ENCODE assay signal across 18 cellular contexts in genomic region chr2:9384521-9384920, GRCh38. TPM values are rescaled to one million over a fixed set of nuclear protein-coding genes. Genes with fewer than 3 reads are reported as not detected.
DNase-seq lines count a peak whose midpoint lies in the region; TF ChIP-seq lines count a peak whose summit lies in the region.
"Had no signal": no experiment of that assay in that cellular context is flagged by ENCODE, and none has a peak within 500 bp of the region (broad histone marks: within the 10 kb centered on the region; RNA-seq: fewer than 3 reads in every experiment).

No MANE protein-coding gene starts in this region.

- H3K36me3 ChIP-seq in subcutaneous abdominal adipose tissue (ENCODE audit: control insufficient read depth in 5 of 5, insufficient read depth in 5 of 5, low read length in 5 of 5), result peaks cover 3 to 70% (median 60%) of the 10 kb centered on the region in 5 donors

- CTCF ChIA-PET in RWPE1 (lab: Yijun Ruan, JAX), result interaction anchor here (0.6 kb wide), 1 partner anchor 40 kb away, joined by 4 read pairs; no protein-coding TSS in a partner anchor

- H3K9me3 ChIP-seq in subcutaneous abdominal adipose tissue (ENCODE audit: control insufficient read depth in 5 of 5, low read length in 5 of 5), result no peaks in the 10 kb centered on the region
- H3K9me3 ChIP-seq: BE2C had no signal

- H3K4me3 ChIP-seq in subcutaneous abdominal adipose tissue (ENCODE audit: low read depth in 1 of 5, low read length in 5 of 5), result no peak overlapping the region
- H3K4me3 ChIP-seq: GM12878 had no signal

- DNase-seq in RWPE1 (ENCODE audit: low spot score) (no peak), posterior vena cava (ENCODE audit: low spot score) (peak; percentile 35), NCI-H1092 treated with DMSO at 0.1 percent for 48 hours (lab: John Stamatoyannopoulos, UW) (no peak), NCI-H128 (lab: John Stamatoyannopoulos, UW; ENCODE audit: unreplicated experiment) (no peak), kidney glomerular epithelial cell (lab: John Stamatoyannopoulos, UW) (no peak)
- DNase-seq: ACHN; BE2C; C1 segment of cervical spinal cord; CD4-positive, CD25-positive, alpha-beta regulatory T cell; CD8-positive, alpha-beta memory T cell; COR-L47; DMS 273 treated with DMSO at 0.1 percent for 48 hours; DMS53; DND-41; EL; H9 had no signal

- H3K4me1 ChIP-seq in subcutaneous abdominal adipose tissue (ENCODE audit: control insufficient read depth in 5 of 5, insufficient read depth in 5 of 5, low read length in 5 of 5), result peaks cover 9 to 62% (median 49%) of the 10 kb centered on the region in 5 donors

- no peak for TF ChIP-seq CTCF in RWPE1 (conservative IDR thresholded peaks at IDR 0.05; ENCODE audit: low read depth)

- H3K9ac ChIP-seq in subcutaneous abdominal adipose tissue (ENCODE audit: low read length in 5 of 5), result no peak overlapping the region

- no peaks in the 10 kb centered on the region for H3K27me3 ChIP-seq in subcutaneous abdominal adipose tissue (ENCODE audit: control insufficient read depth in 5 of 5, insufficient read depth in 4 of 5, low read length in 5 of 5)
- H3K27me3 ChIP-seq: BE2C had no signal

- H3K27ac ChIP-seq in RWPE1, result peak overlapping the region; percentile 18
- peak overlapping the region; percentile 90 for H3K27ac ChIP-seq in subcutaneous abdominal adipose tissue (ENCODE audit: low read depth, low read length)

- POLR2A ChIA-PET in RWPE1 (lab: Yijun Ruan, JAX; ENCODE audit: low non-redundant PET), result no interaction called here

- intact Hi-C loops in posterior vena cava (cut with DNase I), result no loop called here

RNA-seq across cellular contexts. Expression of gene ITGB1BP1, which starts 38.8 kb away (rescaled TPM):
- 100 to 1,000 TPM; 100 to 143 TPM for total RNA-seq in posterior vena cava

RNA-seq across cellular contexts. Expression of gene CPSF3, which starts 38.9 kb away (rescaled TPM):
- total RNA-seq in posterior vena cava, result 10 to 100 TPM; 18.2 to 18.7 TPM
